ENCODE assay signal across 26 cellular contexts in the genomic region with DNA sequence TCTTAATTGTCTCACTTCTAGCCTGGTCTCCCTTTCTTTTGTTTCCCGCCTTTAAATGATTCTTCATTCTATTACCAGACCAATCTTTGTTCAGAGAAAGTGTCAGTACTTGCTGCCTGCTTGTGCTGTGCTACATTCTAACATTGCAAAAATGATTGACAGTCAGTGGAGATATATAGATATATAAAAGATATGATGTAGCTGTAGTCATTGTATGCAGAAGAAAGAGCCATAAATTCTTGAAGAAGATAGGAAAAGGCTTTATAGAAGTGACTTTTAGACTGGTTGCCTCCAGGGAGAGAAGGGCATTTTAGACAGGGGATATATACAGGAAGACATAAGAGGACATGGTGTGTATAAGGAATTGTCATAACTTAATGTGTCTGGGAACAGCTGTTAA.
"Had no signal": no experiment of that assay in that cellular context is flagged by ENCODE, and none has a peak within 500 bp of the region (broad histone marks: within the 10 kb centered on the region; RNA-seq: fewer than 3 reads in every experiment).

No MANE protein-coding gene starts in this region.

- H3K4me1 ChIP-seq: colonic mucosa had no signal

- DNase-seq: colonic mucosa; effector memory CD4-positive, alpha-beta T cell; foreskin keratinocyte; heart left ventricle; kidney; left lung; mesenchymal stem cell; midbrain; naive thymus-derived CD8-positive, alpha-beta T cell; nephron progenitor cell; right lobe of liver; small intestine; stimulated activated CD4-positive, alpha-beta T cell treated with anti-CD3 and anti-CD28 coated beads, Interleukin-15, amount 100 ng/mL, for 24 hours; stimulated activated CD4-positive, alpha-beta T cell treated with anti-CD3 and anti-CD28 coated beads, Interleukin-2, amount 100 ng/mL, for 48 hours; stimulated activated naive B cell treated with anti-CD40 and anti-IgM and Interleukin-4, amounts not matched to agents 10 μg/mL and 1 μg/mL and 100 μg/mL, for 72 hours; upper lobe of right lung; uterus had no signal

- H3K27ac Mint-ChIP-seq: dendritic cell treated with granulocyte-macrophage colony-stimulating factor and Interleukin-4, amounts not matched to agents 40 ng/mL and 50 ng/mL, for 4 days; nephron progenitor cell; progenitor cell of endocrine pancreas; stimulated activated naive B cell treated with anti-CD40 and anti-IgM and Interleukin-4, amounts not matched to agents 10 μg/mL and 1 μg/mL and 100 μg/mL, for 72 hours had no signal

- H3K9ac ChIP-seq: parathyroid adenoma had no signal

- H3K4me2 ChIP-seq: hepatocyte had no signal

- H3K9me3 ChIP-seq: colonic mucosa, esophagus muscularis mucosa, gastroesophageal sphincter, heart left ventricle, left lung, right lobe of liver, thoracic aorta, tibial nerve, upper lobe of right lung, uterus had no signal

- H3K4me3 Mint-ChIP-seq: dendritic cell treated with granulocyte-macrophage colony-stimulating factor and Interleukin-4, amounts not matched to agents 40 ng/mL and 50 ng/mL, for 4 days; nephron progenitor cell; stimulated activated naive B cell treated with anti-CD40 and anti-IgM and Interleukin-4, amounts not matched to agents 10 μg/mL and 1 μg/mL and 100 μg/mL, for 72 hours; stimulated activated naive CD8-positive, alpha-beta T cell treated with anti-CD3 and anti-CD28 coated beads, Interleukin-15, Interleukin-2, amounts not matched to agents 100 ng/mL and 50 ng/mL, for 24 hours had no signal

- H3K9me3 Mint-ChIP-seq: dendritic cell treated with granulocyte-macrophage colony-stimulating factor and Interleukin-4, amounts not matched to agents 40 ng/mL and 50 ng/mL, for 4 days had no signal

- H2AFZ ChIP-seq: hepatocyte, parathyroid adenoma had no signal

- FAIRE-seq: kidney, small intestine had no signal

- H3K36me3 ChIP-seq: colonic mucosa, esophagus muscularis mucosa, gastroesophageal sphincter, heart left ventricle, left lung, right lobe of liver, thoracic aorta, tibial nerve, upper lobe of right lung, uterus had no signal

- H3K4me1 Mint-ChIP-seq: nephron progenitor cell had no signal

- H3K4me3 ChIP-seq: colonic mucosa, esophagus muscularis mucosa, gastroesophageal sphincter, heart left ventricle, hepatocyte, left lung, right lobe of liver, thoracic aorta, tibial nerve, upper lobe of right lung, uterus had no signal

- H3K27me3 ChIP-seq: colonic mucosa, esophagus muscularis mucosa, foreskin keratinocyte, gastroesophageal sphincter, heart left ventricle, hepatocyte, left lung, right lobe of liver, tibial nerve, upper lobe of right lung, uterus had no signal

- H3K27me3 Mint-ChIP-seq: dendritic cell treated with granulocyte-macrophage colony-stimulating factor and Interleukin-4, amounts not matched to agents 40 ng/mL and 50 ng/mL, for 4 days; naive thymus-derived CD8-positive, alpha-beta T cell; progenitor cell of endocrine pancreas; stimulated activated naive B cell treated with anti-CD40 and anti-IgM and Interleukin-4, amounts not matched to agents 10 μg/mL and 1 μg/mL and 100 μg/mL, for 72 hours; stimulated activated naive CD8-positive, alpha-beta T cell treated with anti-CD3 and anti-CD28 coated beads, Interleukin-15, Interleukin-2, amounts not matched to agents 100 ng/mL and 50 ng/mL, for 24 hours had no signal

- ATAC-seq: foreskin keratinocyte; gastroesophageal sphincter; heart left ventricle; left lung; naive thymus-derived CD8-positive, alpha-beta T cell; right lobe of liver; stimulated activated naive B cell treated with anti-CD40 and anti-IgM and Interleukin-4, amounts not matched to agents 10 μg/mL and 1 μg/mL and 100 μg/mL, for 72 hours; upper lobe of right lung had no signal

- H3K27ac ChIP-seq: colonic mucosa, esophagus muscularis mucosa, foreskin keratinocyte, gastroesophageal sphincter, heart left ventricle, hepatocyte, left lung, parathyroid adenoma, right lobe of liver, thoracic aorta, tibial nerve, upper lobe of right lung, uterus had no signal
